Comparison of ENCODE assay signal across 1 cellular context in the genomic region with DNA sequence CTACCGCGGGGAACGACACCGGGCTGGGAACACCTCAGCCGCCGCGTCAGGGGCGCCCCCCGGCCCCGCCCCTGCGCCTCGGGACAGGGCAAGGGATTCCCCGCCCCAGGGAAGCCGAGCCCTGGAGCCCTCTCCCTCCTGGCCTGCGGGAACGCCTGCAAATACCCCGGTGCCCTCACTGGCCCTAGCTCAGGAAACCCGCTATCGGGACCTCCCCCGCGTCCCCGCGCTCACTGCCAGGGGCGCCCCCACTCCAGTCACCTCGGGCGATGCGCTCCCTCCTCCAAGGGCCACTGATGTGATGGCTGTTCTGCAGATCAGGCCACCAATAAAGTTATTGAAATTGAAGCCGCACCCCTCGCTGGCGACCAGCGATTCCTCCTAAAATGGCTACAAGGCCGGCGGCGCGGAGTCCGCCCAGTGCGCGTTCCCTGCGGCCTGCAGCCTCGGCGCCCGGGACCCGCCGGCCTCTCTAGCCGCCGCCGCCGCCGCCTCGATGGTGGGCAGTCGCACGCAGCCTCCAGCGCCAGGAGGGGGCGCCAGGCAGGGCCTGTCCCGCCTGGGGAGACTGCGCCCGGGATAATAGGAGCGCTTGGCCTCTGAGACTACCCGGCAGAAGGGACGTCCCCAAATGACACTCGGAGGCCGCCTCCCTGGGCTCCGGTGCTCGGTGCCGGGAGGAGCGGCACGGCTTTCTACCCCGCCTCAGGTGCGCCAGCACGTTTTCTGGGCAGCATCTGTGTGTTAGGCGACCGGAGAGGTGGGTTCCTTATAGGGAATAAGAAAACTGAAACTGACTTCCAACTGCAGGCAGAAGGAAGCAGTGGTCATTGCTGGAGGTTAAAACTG.
TF ChIP-seq lines count a peak whose summit lies in the region.

A gene with protein sequence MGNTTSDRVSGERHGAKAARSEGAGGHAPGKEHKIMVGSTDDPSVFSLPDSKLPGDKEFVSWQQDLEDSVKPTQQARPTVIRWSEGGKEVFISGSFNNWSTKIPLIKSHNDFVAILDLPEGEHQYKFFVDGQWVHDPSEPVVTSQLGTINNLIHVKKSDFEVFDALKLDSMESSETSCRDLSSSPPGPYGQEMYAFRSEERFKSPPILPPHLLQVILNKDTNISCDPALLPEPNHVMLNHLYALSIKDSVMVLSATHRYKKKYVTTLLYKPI (minus strand): TSS at position 303 of the 849 bp plus-strand sequence. CDS start 326 bp downstream, outside the sequence.

TF ChIP-seq in HepG2, 621 proteins besides CTCF, POLR2A, EP300 and RAD21 (continued from another document):
- TF ChIP-seq, protein P1, sequence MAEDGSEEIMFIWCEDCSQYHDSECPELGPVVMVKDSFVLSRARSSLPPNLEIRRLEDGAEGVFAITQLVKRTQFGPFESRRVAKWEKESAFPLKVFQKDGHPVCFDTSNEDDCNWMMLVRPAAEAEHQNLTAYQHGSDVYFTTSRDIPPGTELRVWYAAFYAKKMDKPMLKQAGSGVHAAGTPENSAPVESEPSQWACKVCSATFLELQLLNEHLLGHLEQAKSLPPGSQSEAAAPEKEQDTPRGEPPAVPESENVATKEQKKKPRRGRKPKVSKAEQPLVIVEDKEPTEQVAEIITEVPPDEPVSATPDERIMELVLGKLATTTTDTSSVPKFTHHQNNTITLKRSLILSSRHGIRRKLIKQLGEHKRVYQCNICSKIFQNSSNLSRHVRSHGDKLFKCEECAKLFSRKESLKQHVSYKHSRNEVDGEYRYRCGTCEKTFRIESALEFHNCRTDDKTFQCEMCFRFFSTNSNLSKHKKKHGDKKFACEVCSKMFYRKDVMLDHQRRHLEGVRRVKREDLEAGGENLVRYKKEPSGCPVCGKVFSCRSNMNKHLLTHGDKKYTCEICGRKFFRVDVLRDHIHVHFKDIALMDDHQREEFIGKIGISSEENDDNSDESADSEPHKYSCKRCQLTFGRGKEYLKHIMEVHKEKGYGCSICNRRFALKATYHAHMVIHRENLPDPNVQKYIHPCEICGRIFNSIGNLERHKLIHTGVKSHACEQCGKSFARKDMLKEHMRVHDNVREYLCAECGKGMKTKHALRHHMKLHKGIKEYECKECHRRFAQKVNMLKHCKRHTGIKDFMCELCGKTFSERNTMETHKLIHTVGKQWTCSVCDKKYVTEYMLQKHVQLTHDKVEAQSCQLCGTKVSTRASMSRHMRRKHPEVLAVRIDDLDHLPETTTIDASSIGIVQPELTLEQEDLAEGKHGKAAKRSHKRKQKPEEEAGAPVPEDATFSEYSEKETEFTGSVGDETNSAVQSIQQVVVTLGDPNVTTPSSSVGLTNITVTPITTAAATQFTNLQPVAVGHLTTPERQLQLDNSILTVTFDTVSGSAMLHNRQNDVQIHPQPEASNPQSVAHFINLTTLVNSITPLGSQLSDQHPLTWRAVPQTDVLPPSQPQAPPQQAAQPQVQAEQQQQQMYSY (CRISPR knock-in tag; IDR thresholded peaks at IDR 0.05), result peak; percentile 42; the same call in 1 of the 2 replicates
- TF ChIP-seq, protein P2, sequence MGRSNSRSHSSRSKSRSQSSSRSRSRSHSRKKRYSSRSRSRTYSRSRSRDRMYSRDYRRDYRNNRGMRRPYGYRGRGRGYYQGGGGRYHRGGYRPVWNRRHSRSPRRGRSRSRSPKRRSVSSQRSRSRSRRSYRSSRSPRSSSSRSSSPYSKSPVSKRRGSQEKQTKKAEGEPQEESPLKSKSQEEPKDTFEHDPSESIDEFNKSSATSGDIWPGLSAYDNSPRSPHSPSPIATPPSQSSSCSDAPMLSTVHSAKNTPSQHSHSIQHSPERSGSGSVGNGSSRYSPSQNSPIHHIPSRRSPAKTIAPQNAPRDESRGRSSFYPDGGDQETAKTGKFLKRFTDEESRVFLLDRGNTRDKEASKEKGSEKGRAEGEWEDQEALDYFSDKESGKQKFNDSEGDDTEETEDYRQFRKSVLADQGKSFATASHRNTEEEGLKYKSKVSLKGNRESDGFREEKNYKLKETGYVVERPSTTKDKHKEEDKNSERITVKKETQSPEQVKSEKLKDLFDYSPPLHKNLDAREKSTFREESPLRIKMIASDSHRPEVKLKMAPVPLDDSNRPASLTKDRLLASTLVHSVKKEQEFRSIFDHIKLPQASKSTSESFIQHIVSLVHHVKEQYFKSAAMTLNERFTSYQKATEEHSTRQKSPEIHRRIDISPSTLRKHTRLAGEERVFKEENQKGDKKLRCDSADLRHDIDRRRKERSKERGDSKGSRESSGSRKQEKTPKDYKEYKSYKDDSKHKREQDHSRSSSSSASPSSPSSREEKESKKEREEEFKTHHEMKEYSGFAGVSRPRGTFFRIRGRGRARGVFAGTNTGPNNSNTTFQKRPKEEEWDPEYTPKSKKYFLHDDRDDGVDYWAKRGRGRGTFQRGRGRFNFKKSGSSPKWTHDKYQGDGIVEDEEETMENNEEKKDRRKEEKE (IDR thresholded peaks at IDR 0.05), result no peak
- TF ChIP-seq AKAP8 (CRISPR knock-in tag; IDR thresholded peaks at IDR 0.05), result no peak; the same call in 1 of the 2 replicates
- TF ChIP-seq PPARG (CRISPR knock-in tag; conservative IDR thresholded peaks at IDR 0.05), result peak; percentile 45
- TF ChIP-seq CCAR2 (optimal IDR thresholded peaks at IDR 0.05; ENCODE audit: low read depth, low read length), result peak; percentile 53
- TF ChIP-seq, protein P3, sequence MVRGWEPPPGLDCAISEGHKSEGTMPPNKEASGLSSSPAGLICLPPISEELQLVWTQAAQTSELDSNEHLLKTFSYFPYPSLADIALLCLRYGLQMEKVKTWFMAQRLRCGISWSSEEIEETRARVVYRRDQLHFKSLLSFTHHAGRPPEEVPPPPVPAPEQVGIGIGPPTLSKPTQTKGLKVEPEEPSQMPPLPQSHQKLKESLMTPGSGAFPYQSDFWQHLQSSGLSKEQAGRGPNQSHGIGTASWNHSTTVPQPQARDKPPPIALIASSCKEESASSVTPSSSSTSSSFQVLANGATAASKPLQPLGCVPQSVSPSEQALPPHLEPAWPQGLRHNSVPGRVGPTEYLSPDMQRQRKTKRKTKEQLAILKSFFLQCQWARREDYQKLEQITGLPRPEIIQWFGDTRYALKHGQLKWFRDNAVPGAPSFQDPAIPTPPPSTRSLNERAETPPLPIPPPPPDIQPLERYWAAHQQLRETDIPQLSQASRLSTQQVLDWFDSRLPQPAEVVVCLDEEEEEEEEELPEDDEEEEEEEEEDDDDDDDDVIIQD (CRISPR knock-in tag; IDR thresholded peaks at IDR 0.05; ENCODE audit: low read depth), result no peak; the same call in 1 of the 2 replicates
- peak; percentile 20; the same call in 1 of the 2 replicates for TF ChIP-seq FIP1L1 (IDR thresholded peaks at IDR 0.05; ENCODE audit: borderline replicate concordance, insufficient read depth, low read depth, low read length)
- TF ChIP-seq TCF12 (IDR thresholded peaks at IDR 0.05), result no peak
- peak; percentile 91 for TF ChIP-seq TCF12 (CRISPR knock-in tag; IDR thresholded peaks at IDR 0.05)
- TF ChIP-seq PHF5A (CRISPR knock-in tag; IDR thresholded peaks at IDR 0.05; ENCODE audit: low read depth, unreplicated experiment), result peak; percentile 65
- peak; percentile 48; the same call in 1 of the 2 replicates for TF ChIP-seq NCOR1 (IDR thresholded peaks at IDR 0.05; ENCODE audit: borderline replicate concordance, low read length)
- TF ChIP-seq ZNF709 (CRISPR knock-in tag; IDR thresholded peaks at IDR 0.05), result peak; percentile 91; the same call in 1 of the 2 replicates
- peak; percentile 30; the same call in 1 of the 2 replicates for TF ChIP-seq ELF1 (CRISPR knock-in tag; IDR thresholded peaks at IDR 0.05)
- peak; percentile 59; the same call in 1 of the 2 replicates for TF ChIP-seq ZNF790 (CRISPR knock-in tag; IDR thresholded peaks at IDR 0.05; ENCODE audit: borderline replicate concordance)
- TF ChIP-seq NFE2 (CRISPR knock-in tag; IDR thresholded peaks at IDR 0.05), result 0 out of 2 replicates have a peak, but pooled peaks have one; percentile 13
